ENCODE assay signal across 8 cellular contexts in genomic region chr1:228486596-228487335, GRCh38. TPM values are rescaled to one million over a fixed set of nuclear protein-coding genes. Genes with fewer than 3 reads are reported as not detected.
DNase-seq lines count a peak whose midpoint lies in the region; ATAC-seq and TF ChIP-seq lines count a peak whose summit lies in the region.

No MANE protein-coding gene starts in this region.

- H3K4me3 ChIP-seq in gastroesophageal sphincter = peak overlapping the region; percentile 58 to 89

- peak; percentile 30 to 51 for TF ChIP-seq POLR2A in gastroesophageal sphincter (IDR thresholded peaks at IDR 0.05)

- H3K4me1 ChIP-seq in ES-I3 (ENCODE audit: insufficient read depth, low read length) (peaks cover 7% of the 10 kb centered on the region; the same call in 1 of the 2 replicates), gastroesophageal sphincter (peaks cover 0 to 51% (median 16%) of the 10 kb centered on the region in 3 donors)

- WGBS in gastroesophageal sphincter (ENCODE audit: low coverage in 1 of 2), 2 donors = 0% methylated on average over 11 to 23 of the region's 60 CpGs

- DNase-seq in GOT3 (lab: John Stamatoyannopoulos, UW) (peak; percentile 92), LHCN-M2 (ENCODE audit: low read depth) (peak; percentile 85), SIG-M5 treated with dmso at 0.1 percent for 504 hours (lab: John Stamatoyannopoulos, UW; ENCODE audit: unreplicated experiment) (peak; percentile 90), occipital lobe (lab: John Stamatoyannopoulos, UW) (peak; percentile 85)
- DNase-seq in activated naive CD4-positive, alpha-beta T cell (lab: John Stamatoyannopoulos, UW) = peak; percentile 55 to 79 (median 68)

- no peaks in the 10 kb centered on the region for H3K27me3 ChIP-seq in gastroesophageal sphincter

- 0 out of 2 replicates have a peak, but pooled peaks cover 12% of the 10 kb centered on the region for H3K36me3 ChIP-seq in ES-I3 (ENCODE audit: insufficient read depth, low read length)
- peaks cover 0 to 28% of the 10 kb centered on the region in 2 donors for H3K36me3 ChIP-seq in gastroesophageal sphincter

- TF ChIP-seq CTCF in gastroesophageal sphincter (IDR thresholded peaks at IDR 0.05) = no peak

- H3K9ac ChIP-seq in ES-I3 (ENCODE audit: low read depth, low read length) = peak overlapping the region; percentile 77

- H3K9me3 ChIP-seq in ES-I3 (ENCODE audit: control insufficient read depth, insufficient read depth, low read length) = no peaks in the 10 kb centered on the region
- no peaks in the 10 kb centered on the region for H3K9me3 ChIP-seq in gastroesophageal sphincter

- TF ChIP-seq EP300 in gastroesophageal sphincter (IDR thresholded peaks at IDR 0.05) = no peak

- H3K27ac ChIP-seq in gastroesophageal sphincter (peak overlapping the region; percentile 87 to 99 (median 98)), temporal lobe (ENCODE audit: low read depth, low read length) (peak overlapping the region; percentile 99)

- peak; percentile 74 for ATAC-seq in gastroesophageal sphincter

RNA-seq across cellular contexts. Expression of gene RNF187, which starts 0.4 kb away (rescaled TPM):
- total RNA-seq in LHCN-M2 (2014; rRNA removed) (82.1 and 96.6 TPM in 2 replicates), gastroesophageal sphincter (10 to 100 TPM; 33.9 to 80.6 (median 52.4) TPM), occipital lobe (61.9 TPM), temporal lobe (48.9 TPM)
- 132 TPM for polyA plus RNA-seq in LHCN-M2 (2012)

Comparison
In these comparisons a context has a peak if more than half of its experiments do, and no peak if none do; other contexts are left out.
1. Peak in every context shown above with its lines: DNase-seq, ATAC-seq, H3K4me3 ChIP-seq and H3K27ac ChIP-seq.